ENCODE assay signal across 8 cellular contexts in genomic region chr19:47112664-47113445, GRCh38. TPM values are rescaled to one million over a fixed set of nuclear protein-coding genes. Genes with fewer than 3 reads are reported as not detected.
DNase-seq lines count a peak whose midpoint lies in the region; ATAC-seq, FAIRE-seq and TF ChIP-seq lines count a peak whose summit lies in the region.

No MANE protein-coding gene starts in this region.

- peak overlapping the region; percentile 100 for H3K27ac Mint-ChIP-seq in chondrocyte (ENCODE audit: unreplicated experiment)

- H3K4me3 Mint-ChIP-seq in chondrocyte (ENCODE audit: unreplicated experiment): peak overlapping the region; percentile 96

- peak; percentile 75 for ATAC-seq in HG03439 (IDR thresholded peaks at IDR 0.05; ENCODE audit: unreplicated experiment)

- peak overlapping the region; percentile 98 to 100 for H3K9ac ChIP-seq in kidney (ENCODE audit: low read length in 2 of 2)

- peaks cover 18 to 27% of the 10 kb centered on the region in 2 donors for H3K4me1 ChIP-seq in kidney (ENCODE audit: control insufficient read depth in 1 of 2, insufficient read depth in 1 of 2, low read depth in 1 of 2, low read length in 2 of 2)

- intact Hi-C loops in kidney (cut with DNase I): no loop called here

- no peaks in the 10 kb centered on the region for H3K36me3 ChIP-seq in kidney (ENCODE audit: control insufficient read depth in 1 of 2, insufficient read depth in 2 of 2, low read length in 2 of 2)

- peak overlapping the region; percentile 100 for H3K27ac ChIP-seq in kidney (ENCODE audit: low read depth in 2 of 2, low read length in 2 of 2)

- DNase-seq in Ammon's horn (ENCODE audit: low spot score) (peak; percentile 99), GM19238 (ENCODE audit: insufficient read length, low spot score) (peak; percentile 85), NCI-H510A (lab: John Stamatoyannopoulos, UW) (peak; percentile 98), chondrocyte (ENCODE audit: low spot score) (peak; percentile 100), kidney (peak; percentile 100)
- peak; percentile 99 for DNase-seq in activated CD4-positive, alpha-beta T cell treated with anti-CD3 and anti-CD28 coated beads for 24 hours (ENCODE audit: low read depth in 2 of 2)
- DNase-seq in stimulated activated CD4-positive, alpha-beta T cell treated with anti-CD3 and anti-CD28 coated beads, Interleukin-15, amount 100 ng/mL, for 1 hour (ENCODE audit: low read depth in 1 of 2, low spot score in 1 of 2): peak; percentile 98 to 99

- no peaks in the 10 kb centered on the region for H3K27me3 Mint-ChIP-seq in chondrocyte (ENCODE audit: low read depth)

- peak; percentile 96 for FAIRE-seq in kidney (lab: Jason Lieb, UNC)

- peak overlapping the region; percentile 89 to 96 for H3K4me3 ChIP-seq in kidney (ENCODE audit: low read length in 2 of 2)

- H3K9me3 ChIP-seq in kidney (ENCODE audit: control insufficient read depth in 1 of 2, low read length in 2 of 2): no peaks in the 10 kb centered on the region

- no peaks in the 10 kb centered on the region for H3K9me3 Mint-ChIP-seq in chondrocyte (ENCODE audit: low read depth)

- peaks cover 37% of the 10 kb centered on the region for H3K4me1 Mint-ChIP-seq in chondrocyte (ENCODE audit: low read depth)

- peak; percentile 13 for TF ChIP-seq CTCF in chondrocyte (IDR thresholded peaks at IDR 0.05)
- TF ChIP-seq CTCF in kidney (IDR thresholded peaks at IDR 0.05; ENCODE audit: borderline replicate concordance, extremely low read depth, insufficient read depth): no peak

- peaks cover 13% of the 10 kb centered on the region for H3K36me3 Mint-ChIP-seq in chondrocyte (ENCODE audit: low read depth)

RNA-seq across cellular contexts. Expression of gene ZC3H4, which starts 0.7 kb away (rescaled TPM):
- total RNA-seq in chondrocyte: 43.5 to 54.2 TPM (median 46.2 TPM) in 3 replicates
- total RNA-seq in kidney: 55.2 TPM
- 5.7 TPM for polyA plus RNA-seq in kidney (ENCODE audit: insufficient read depth, low read depth, low replicate concordance)

RNA-seq across cellular contexts. Expression of gene SAE1, which starts 17.8 kb away (rescaled TPM):
- total RNA-seq in chondrocyte (91.2 to 107 TPM (median 95.7 TPM) in 3 replicates), kidney (49.4 TPM)
- 39.5 TPM for polyA plus RNA-seq in kidney (ENCODE audit: insufficient read depth, low read depth, low replicate concordance)

Comparison
In these comparisons a context has a peak if more than half of its experiments do, and no peak if none do; other contexts are left out.
1. Peak in every context shown above with its lines: DNase-seq, ATAC-seq, H3K4me3 ChIP-seq and H3K27ac ChIP-seq.